19 cellular contexts compared by ENCODE assay signal in genomic region chr2:71481111-71481510, GRCh38. TPM values are rescaled to one million over a fixed set of nuclear protein-coding genes. Genes with fewer than 3 reads are reported as not detected.
DNase-seq lines count a peak whose midpoint lies in the region; ATAC-seq and TF ChIP-seq lines count a peak whose summit lies in the region.
"Had no signal": no experiment of that assay in that cellular context is flagged by ENCODE, and none has a peak within 500 bp of the region (broad histone marks: within the 10 kb centered on the region; RNA-seq: fewer than 3 reads in every experiment).

No MANE protein-coding gene starts in this region.

- H3K4me3 ChIP-seq in spleen = no peak overlapping the region
- H3K4me3 ChIP-seq: BLaER1 had no signal

- TF ChIP-seq CTCF in spleen (IDR thresholded peaks at IDR 0.05 in 8 of 11, conservative IDR thresholded peaks at IDR 0.05 in 3 of 11) (no peak), CD14-positive monocyte (IDR thresholded peaks at IDR 0.05) (no peak)

- H3K27ac Mint-ChIP-seq in CD14-positive monocyte = no peak overlapping the region
- H3K27ac Mint-ChIP-seq: CD4-positive, alpha-beta T cell; CD8-positive, alpha-beta T cell had no signal

- H3K27me3 ChIP-seq in spleen (replicated peaks in 1 of 7) = no peaks in the 10 kb centered on the region
- H3K27me3 ChIP-seq: BE2C, BLaER1 had no signal

- intact Hi-C loops in posterior vena cava (cut with DNase I) (no loop called here), spleen (cut with DNase I; ENCODE audit: low total_unique reads) (no loop called here), CD14-positive monocyte (cut with micrococcal nuclease) (no loop called here)

- peaks cover 23% of the 10 kb centered on the region for H3K4me1 Mint-ChIP-seq in CD14-positive monocyte

- no peak for TF ChIP-seq POLR2A in spleen (IDR thresholded peaks at IDR 0.05)

- peaks cover 0 to 2% (median 0%) of the 10 kb centered on the region in 7 donors for H3K9me3 Mint-ChIP-seq in CD14-positive monocyte
- H3K9me3 Mint-ChIP-seq: CD4-positive, alpha-beta T cell; CD8-positive, alpha-beta T cell had no signal

- 74 to 94% (median 85%) methylated on average over 4 of the region's 4 CpGs for WGBS in spleen, 5 donors

- H3K36me3 Mint-ChIP-seq in CD14-positive monocyte = peaks cover 62 to 80% of the 10 kb centered on the region in 2 donors
- H3K36me3 Mint-ChIP-seq: CD8-positive, alpha-beta T cell had no signal

- DNase-seq in mesenteric fat pad (ENCODE audit: low spot score) (peak; percentile 64), posterior vena cava (ENCODE audit: low spot score) (peak; percentile 44), spleen (peak; percentile 61), CD14-positive monocyte (ENCODE audit: low spot score) (no peak), DMS153 treated with DMSO at 0.1 percent for 48 hours (lab: John Stamatoyannopoulos, UW; ENCODE audit: unreplicated experiment) (no peak)
- DNase-seq: 8988T; ACHN; BE2C; C1 segment of cervical spinal cord; Caco-2; Calu3; CD4-positive, alpha-beta T cell; CD8-positive, alpha-beta T cell; DMS 273 treated with DMSO at 0.1 percent for 48 hours; DMS153; DMS79 treated with DMSO at 0.1 percent for 48 hours; GF-D8 had no signal

- no peaks in the 10 kb centered on the region for H3K9me3 ChIP-seq in spleen
- H3K9me3 ChIP-seq: BE2C, Caco-2 had no signal

- peaks cover 2 to 7% (median 7%) of the 10 kb centered on the region in 3 donors for H3K27me3 Mint-ChIP-seq in CD14-positive monocyte (ENCODE audit: low read depth in 3 of 3)

- H3K4me1 ChIP-seq in spleen = peaks cover 0 to 64% (median 19%) of the 10 kb centered on the region in 6 donors
- H3K4me1 ChIP-seq: BE2C had no signal

- peak overlapping the region in 1 of 8 donors; percentile 14 for H3K27ac ChIP-seq in spleen
- H3K27ac ChIP-seq: BLaER1 had no signal

- no peak overlapping the region for H3K4me3 Mint-ChIP-seq in CD14-positive monocyte
- H3K4me3 Mint-ChIP-seq: CD4-positive, alpha-beta T cell; CD8-positive, alpha-beta T cell had no signal

- no peak for ATAC-seq in GM18870 (IDR thresholded peaks at IDR 0.05; ENCODE audit: unreplicated experiment)
- ATAC-seq: CD8-positive, alpha-beta T cell had no signal

- peaks cover 0 to 64% (median 5%) of the 10 kb centered on the region in 6 donors for H3K36me3 ChIP-seq in spleen
- H3K36me3 ChIP-seq: BE2C, BLaER1 had no signal

RNA-seq across cellular contexts. Expression of gene DYSF, which starts 27.8 kb away (rescaled TPM):
- total RNA-seq in mesenteric fat pad (54.1 TPM), posterior vena cava (10 to 100 TPM; 42.1 to 46.8 TPM), spleen (100 to 1,000 TPM; 114 to 287 (median 142) TPM)
- polyA plus RNA-seq in spleen (10 to 100 TPM in 2 of 3 donors, 1 to 10 TPM in 1; 4.0 to 36.0 (median 13.7) TPM), CD14-positive monocyte (10 to 100 TPM; 16.1 to 31.2 TPM)

Comparison
In these comparisons a context has a peak if more than half of its experiments do, and no peak if none do; other contexts are left out.
1. DNase-seq: peak in mesenteric fat pad (single experiment), posterior vena cava (single experiment) and spleen (single experiment); none in CD14-positive monocyte (single experiment) and DMS153 treated with DMSO at 0.1 percent for 48 hours (single experiment).